Comparison of ENCODE assay signal across 7 cellular contexts in the genomic region with DNA sequence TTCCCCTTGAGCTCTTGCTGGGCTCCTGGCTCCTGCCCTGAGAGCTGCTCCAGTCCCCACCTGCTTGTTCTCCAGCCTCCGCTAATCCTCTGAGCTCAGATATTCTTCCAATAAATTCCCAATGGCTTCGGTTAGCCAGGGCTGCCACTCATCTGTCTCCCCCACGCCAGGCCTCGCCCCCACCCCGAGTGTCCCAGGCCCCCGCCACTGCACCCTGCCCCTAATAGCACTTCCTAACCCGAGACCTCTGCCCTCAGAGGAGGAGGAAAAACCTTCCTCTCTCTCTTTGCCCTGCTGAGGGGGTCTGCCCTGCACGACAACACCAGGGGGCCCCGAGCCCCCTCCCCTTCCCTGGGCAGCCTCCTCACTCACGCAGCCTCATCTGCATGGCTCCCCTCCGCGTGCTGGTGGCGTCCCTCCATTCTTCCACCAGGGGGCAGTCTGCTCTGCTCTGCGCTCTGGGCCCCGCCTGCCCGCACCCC. TPM values are rescaled to one million over a fixed set of nuclear protein-coding genes. Genes with fewer than 3 reads are reported as not detected.
DNase-seq lines count a peak whose midpoint lies in the region; ATAC-seq and TF ChIP-seq lines count a peak whose summit lies in the region.
"Had no signal": no experiment of that assay in that cellular context is flagged by ENCODE, and none has a peak within 500 bp of the region (broad histone marks: within the 10 kb centered on the region; RNA-seq: fewer than 3 reads in every experiment).

No MANE protein-coding gene starts in this region.

- no peak overlapping the region for H3K4me3 Mint-ChIP-seq in activated CD4-positive, alpha-beta T cell treated with anti-CD3 and anti-CD28 coated beads, Interleukin-2, amount 10 ng/mL, durations not matched to agents 7 days and 5 days

- peak; percentile 44 for TF ChIP-seq CTCF in hepatocyte (IDR thresholded peaks at IDR 0.05; ENCODE audit: poor library complexity)
- peak; percentile 46 for TF ChIP-seq CTCF in upper lobe of right lung (IDR thresholded peaks at IDR 0.05)

- H2AFZ ChIP-seq in hepatocyte: no peak overlapping the region

- peaks cover 5% of the 10 kb centered on the region for H3K4me1 Mint-ChIP-seq in activated CD4-positive, alpha-beta T cell treated with anti-CD3 and anti-CD28 coated beads, Interleukin-2, amount 10 ng/mL, durations not matched to agents 7 days and 5 days

- H3K4me3 ChIP-seq in HUES6 (ENCODE audit: low read depth, low read length) (peak overlapping the region; percentile 58), hepatocyte (no peak overlapping the region), upper lobe of right lung (no peak overlapping the region)

- H3K9me3 Mint-ChIP-seq in activated CD4-positive, alpha-beta T cell treated with anti-CD3 and anti-CD28 coated beads, Interleukin-2, amount 10 ng/mL, durations not matched to agents 7 days and 5 days: peaks cover 8% of the 10 kb centered on the region

- POLR2A ChIA-PET in activated CD4-positive, alpha-beta T cell treated with anti-CD3 and anti-CD28 coated beads, Interleukin-2, amount 10 ng/mL, durations not matched to agents 7 days and 5 days (lab: Charles Lee): no interaction called here

- H3K27me3 ChIP-seq in HUES6 (ENCODE audit: control insufficient read depth, insufficient read depth, low read length): no peaks in the 10 kb centered on the region; the same call in 1 of the 2 replicates
- H3K27me3 ChIP-seq in hepatocyte: no peaks in the 10 kb centered on the region
- no peaks in the 10 kb centered on the region for H3K27me3 ChIP-seq in upper lobe of right lung

- H4K20me1 ChIP-seq in hepatocyte (ENCODE audit: insufficient read depth, poor library complexity, severe bottlenecking): no peaks in the 10 kb centered on the region

- H3K27me3 Mint-ChIP-seq in activated CD4-positive, alpha-beta T cell treated with anti-CD3 and anti-CD28 coated beads, Interleukin-2, amount 10 ng/mL, durations not matched to agents 7 days and 5 days: peaks cover 8% of the 10 kb centered on the region

- ATAC-seq in upper lobe of right lung: peak; percentile 81

- H3K27ac ChIP-seq in HUES6 (ENCODE audit: low read depth, low read length) (no peak overlapping the region), hepatocyte (no peak overlapping the region), upper lobe of right lung (no peak overlapping the region)

- no peaks in the 10 kb centered on the region for H3K36me3 Mint-ChIP-seq in activated CD4-positive, alpha-beta T cell treated with anti-CD3 and anti-CD28 coated beads, Interleukin-2, amount 10 ng/mL, durations not matched to agents 7 days and 5 days (ENCODE audit: low read depth)

- H3K9me3 ChIP-seq in HUES6 (ENCODE audit: control insufficient read depth, insufficient read depth, low read depth, low read length) (peaks cover 16% of the 10 kb centered on the region), hepatocyte (ENCODE audit: low read depth) (no peaks in the 10 kb centered on the region), upper lobe of right lung (no peaks in the 10 kb centered on the region)

- no peaks in the 10 kb centered on the region; the same call in 1 of the 2 replicates for H3K4me1 ChIP-seq in HUES6 (ENCODE audit: control insufficient read depth, insufficient read depth, low read length)
- no peaks in the 10 kb centered on the region for H3K4me1 ChIP-seq in hepatocyte (ENCODE audit: insufficient read depth)
- H3K4me1 ChIP-seq in upper lobe of right lung: no peaks in the 10 kb centered on the region

- peak overlapping the region; percentile 46 for H3K4me2 ChIP-seq in hepatocyte

- H3K9ac ChIP-seq in HUES6 (ENCODE audit: low read length): no peak overlapping the region

- CTCF ChIA-PET in activated CD4-positive, alpha-beta T cell treated with anti-CD3 and anti-CD28 coated beads, Interleukin-2, amount 10 ng/mL, durations not matched to agents 7 days and 5 days (lab: Charles Lee): interaction anchor here (0.7 to 1.5 kb wide), 3 partner anchors 8 to 23 kb away, joined by 3 to 4 read pairs (median 3); no protein-coding TSS in a partner anchor

- intact Hi-C loops in upper lobe of right lung (cut with DNase I): no loop called here

- peak; percentile 58 for DNase-seq in activated CD4-positive, alpha-beta T cell treated with anti-CD3 and anti-CD28 coated beads, Interleukin-2, amount 10 ng/mL, durations not matched to agents 7 days and 5 days
- no peak for DNase-seq in hepatocyte (ENCODE audit: low spot score)
- peak; percentile 73 for DNase-seq in upper lobe of right lung
- no peak for DNase-seq in COR-L47 (lab: John Stamatoyannopoulos, UW)
- DNase-seq in NCI-H2227 treated with DMSO at 0.1 percent for 48 hours (lab: John Stamatoyannopoulos, UW): no peak

- 5% methylated on average over 4 of the region's 16 CpGs for WGBS in hepatocyte (ENCODE audit: low lambda C conversion rate, missing lambda C conversion rate)

- no peak overlapping the region for H3K27ac Mint-ChIP-seq in activated CD4-positive, alpha-beta T cell treated with anti-CD3 and anti-CD28 coated beads, Interleukin-2, amount 10 ng/mL, durations not matched to agents 7 days and 5 days

- H3K79me2 ChIP-seq in hepatocyte: no peaks in the 10 kb centered on the region

- no peaks in the 10 kb centered on the region for H3K36me3 ChIP-seq in HUES6 (ENCODE audit: control insufficient read depth, insufficient read depth, low read length)
- no peaks in the 10 kb centered on the region for H3K36me3 ChIP-seq in hepatocyte (replicated peaks; ENCODE audit: insufficient read depth, low read depth)
- H3K36me3 ChIP-seq in upper lobe of right lung: no peaks in the 10 kb centered on the region

- no peaks in the 10 kb centered on the region for H3K9me2 ChIP-seq in hepatocyte (replicated peaks; ENCODE audit: insufficient read depth)

RNA-seq across cellular contexts. Expression of a gene that starts 5.4 kb away (rescaled TPM):
- not detected for total RNA-seq in activated CD4-positive, alpha-beta T cell treated with anti-CD3 and anti-CD28 coated beads, Interleukin-2, amount 10 ng/mL, durations not matched to agents 7 days and 5 days
- total RNA-seq in hepatocyte (1.5 and 35.9 TPM in 2 replicates), upper lobe of right lung (not detected)
- 0.85 and 1.4 TPM in 2 replicates for polyA plus RNA-seq in hepatocyte
- total RNA-seq: astrocyte had no signal

RNA-seq across cellular contexts. Expression of a gene that starts 11.7 kb away (rescaled TPM):
- total RNA-seq in activated CD4-positive, alpha-beta T cell treated with anti-CD3 and anti-CD28 coated beads, Interleukin-2, amount 10 ng/mL, durations not matched to agents 7 days and 5 days: not detected
- total RNA-seq in hepatocyte: not detected in 2 replicates
- polyA plus RNA-seq in hepatocyte: not detected in 2 replicates
- not detected for total RNA-seq in upper lobe of right lung
- total RNA-seq: astrocyte had no signal

RNA-seq across cellular contexts. Expression of a gene that starts 21.4 kb away (rescaled TPM):
- total RNA-seq in activated CD4-positive, alpha-beta T cell treated with anti-CD3 and anti-CD28 coated beads, Interleukin-2, amount 10 ng/mL, durations not matched to agents 7 days and 5 days: 10 to 100 TPM; 28.5 to 38.5 TPM
- 230 and 232 TPM in 2 replicates for total RNA-seq in hepatocyte
- 372 and 385 TPM in 2 replicates for polyA plus RNA-seq in hepatocyte
- 64.4 TPM for total RNA-seq in upper lobe of right lung

RNA-seq across cellular contexts. Expression of a gene that starts 21.4 kb away (rescaled TPM):
- total RNA-seq in activated CD4-positive, alpha-beta T cell treated with anti-CD3 and anti-CD28 coated beads, Interleukin-2, amount 10 ng/mL, durations not matched to agents 7 days and 5 days: not detected
- not detected in 2 replicates for total RNA-seq in hepatocyte
- not detected in 2 replicates for polyA plus RNA-seq in hepatocyte
- total RNA-seq in upper lobe of right lung: 21.5 TPM
- total RNA-seq: astrocyte had no signal

RNA-seq across cellular contexts. Expression of a gene that starts 26.4 kb away (rescaled TPM):
- total RNA-seq in activated CD4-positive, alpha-beta T cell treated with anti-CD3 and anti-CD28 coated beads, Interleukin-2, amount 10 ng/mL, durations not matched to agents 7 days and 5 days: 1 to 10 TPM in 1 of 2 experiments, under 1 TPM in 1; 0.97 to 1.1 TPM
- total RNA-seq in hepatocyte (10.5 and 17.7 TPM in 2 replicates), upper lobe of right lung (4.0 TPM)
- polyA plus RNA-seq in hepatocyte: 32.1 and 56.4 TPM in 2 replicates

Comparison
In these comparisons a context has a peak if more than half of its experiments do, and no peak if none do; other contexts are left out.
1. DNase-seq: peak in activated CD4-positive, alpha-beta T cell treated with anti-CD3 and anti-CD28 coated beads, Interleukin-2, amount 10 ng/mL, durations not matched to agents 7 days and 5 days (single experiment) and upper lobe of right lung (single experiment); none in hepatocyte (single experiment), COR-L47 (single experiment) and NCI-H2227 treated with DMSO at 0.1 percent for 48 hours (single experiment).